14 cellular contexts compared by ENCODE assay signal in the genomic region with DNA sequence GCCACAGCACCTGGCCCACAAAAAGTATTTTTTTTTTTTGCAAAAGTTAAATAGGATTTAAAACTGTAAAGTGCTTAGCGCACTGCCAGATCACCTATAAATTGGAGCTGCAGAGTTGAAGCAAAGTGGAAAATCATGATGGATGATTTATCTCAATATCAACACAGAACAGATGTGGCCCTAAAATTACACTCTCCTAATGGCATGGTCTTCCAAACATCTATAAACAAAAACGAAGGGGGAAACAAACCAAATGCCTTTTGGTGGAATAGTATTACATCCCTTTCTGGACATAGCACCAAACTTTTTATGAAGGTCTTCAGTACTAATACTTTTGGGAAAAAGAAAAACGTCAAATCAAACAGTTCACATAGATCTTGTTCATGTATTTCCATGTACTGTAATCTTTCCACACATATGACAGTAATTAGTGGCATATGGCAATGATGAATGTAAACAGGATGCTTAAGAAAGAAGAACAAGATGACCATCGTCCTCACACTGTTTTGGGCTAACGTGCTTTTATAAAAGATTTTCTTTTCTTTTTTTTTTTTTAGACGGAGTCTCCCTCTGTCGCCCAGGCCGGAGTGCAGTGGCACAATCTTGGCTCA. TPM values are rescaled to one million over a fixed set of nuclear protein-coding genes. Genes with fewer than 3 reads are reported as not detected.
DNase-seq lines count a peak whose midpoint lies in the region; ATAC-seq and TF ChIP-seq lines count a peak whose summit lies in the region.
"Had no signal": no experiment of that assay in that cellular context is flagged by ENCODE, and none has a peak within 500 bp of the region (broad histone marks: within the 10 kb centered on the region; RNA-seq: fewer than 3 reads in every experiment).

No MANE protein-coding gene starts in this region.

- POLR2A ChIA-PET in IMR-90 (lab: Charles Lee; ENCODE audit: unreplicated experiment) = interaction anchor here (0.6 kb wide), 1 partner anchor 325 kb away, joined by 4 read pairs; no protein-coding TSS in a partner anchor

- no peak overlapping the region for H4K5ac ChIP-seq in IMR-90 (ENCODE audit: low read depth, low read length)

- TF ChIP-seq CTCF in IMR-90 (conservative IDR thresholded peaks at IDR 0.05; ENCODE audit: low read depth, low read length) (no peak), fibroblast of villous mesenchyme (IDR thresholded peaks at IDR 0.05; ENCODE audit: insufficient read depth, low read depth, low read length) (no peak)

- H3K4ac ChIP-seq in IMR-90 (ENCODE audit: low read depth, low read length) = no peak overlapping the region

- in situ Hi-C loops in GM23248 (cut with MboI) = loop anchor here (10.0 kb wide), 1 partner anchor 332 kb away; no protein-coding TSS in a partner anchor
- in situ Hi-C loops in IMR-90 (cut with MboI; ENCODE audit: low sequenced_read_pairs) = no loop called here

- H3K9me2 ChIP-seq in GM23248 (ENCODE audit: insufficient read depth) = no peaks in the 10 kb centered on the region

- no peaks in the 10 kb centered on the region for H3K9me3 Mint-ChIP-seq in activated T-helper 17 cell treated with anti-CD3 and anti-CD28 coated beads, Interleukin-2, amount 50 U/mL, for 72 hours

- no peaks in the 10 kb centered on the region for H3K27me3 Mint-ChIP-seq in activated T-helper 17 cell treated with anti-CD3 and anti-CD28 coated beads, Interleukin-2, amount 50 U/mL, for 72 hours

- no peak for TF ChIP-seq POLR2A in IMR-90 (IDR thresholded peaks at IDR 0.05; ENCODE audit: low read depth, low read length)

- no peak overlapping the region for H2AK5ac ChIP-seq in IMR-90 (ENCODE audit: low read depth, low read length)

- no peak overlapping the region for H3K14ac ChIP-seq in IMR-90 (replicated peaks; ENCODE audit: low read depth, low read length)

- no peak overlapping the region for H3K56ac ChIP-seq in IMR-90 (ENCODE audit: extremely low read depth, insufficient read depth, low read length)

- no peak for TF ChIP-seq RAD21 in IMR-90 (IDR thresholded peaks at IDR 0.05; ENCODE audit: low read length)

- H3K4me3 ChIP-seq in GM23248 = no peak overlapping the region
- H3K4me3 ChIP-seq in IMR-90 (ENCODE audit: insufficient read depth, low read depth, low read length) = no peak overlapping the region
- H3K4me3 ChIP-seq in fibroblast of villous mesenchyme (ENCODE audit: low read depth, low read length) = no peak overlapping the region

- no peaks in the 10 kb centered on the region for H3K79me1 ChIP-seq in IMR-90 (ENCODE audit: low read depth in 1 of 2, low read length in 2 of 2)

- CTCF ChIA-PET in IMR-90 (lab: Yijun Ruan, JAX) = interaction anchor here (0.9 kb wide), 1 partner anchor 31 kb away, joined by 3 read pairs; no protein-coding TSS in a partner anchor

- H3K9me1 ChIP-seq in IMR-90 (ENCODE audit: insufficient read depth, low read length) = no peaks in the 10 kb centered on the region

- DNase-seq in GM23248 = no peak
- peak; percentile 4 for DNase-seq in IMR-90
- DNase-seq in fibroblast of villous mesenchyme (ENCODE audit: low read depth) = peak; percentile 34
- DNase-seq in ureter (ENCODE audit: low spot score) = no peak
- DNase-seq in activated naive CD4-positive, alpha-beta T cell treated with Interleukin-2 at 50 U/mL for 16 hours = no peak
- DNase-seq: BE2C, GOT3, NCI-H1048, NCI-H2107, NCI-H748 treated with DMSO at 0.1 percent for 48 hours, SHP77, T-helper 2 cell had no signal

- no peak overlapping the region for H2AK9ac ChIP-seq in IMR-90 (replicated peaks; ENCODE audit: low read depth, low read length, poor library complexity)

- H3K36me3 ChIP-seq in GM23248 (ENCODE audit: low read depth) (no peaks in the 10 kb centered on the region), IMR-90 (ENCODE audit: control insufficient read depth, insufficient read depth, low read length) (no peaks in the 10 kb centered on the region)
- H3K36me3 ChIP-seq: BE2C had no signal

- no peak overlapping the region for H3K18ac ChIP-seq in IMR-90 (ENCODE audit: low read depth, low read length)

- intact Hi-C loops in IMR-90 (cut with micrococcal nuclease) = no loop called here

- H2BK120ac ChIP-seq in IMR-90 (ENCODE audit: low read depth, low read length) = 0 out of 2 replicates have a peak overlapping the region, but pooled peaks have one; percentile 28

- no peaks in the 10 kb centered on the region for H3K4me1 Mint-ChIP-seq in activated T-helper 17 cell treated with anti-CD3 and anti-CD28 coated beads, Interleukin-2, amount 50 U/mL, for 72 hours

- no peak overlapping the region for H3K27ac ChIP-seq in GM23248
- no peak overlapping the region; the same call in 1 of the 2 replicates for H3K27ac ChIP-seq in IMR-90 (ENCODE audit: insufficient read depth, low read length)

- dilution Hi-C loops in IMR-90 (cut with HindIII; ENCODE audit: low sequenced_read_pairs, unreplicated experiment) = no loop called here

- H3K36me3 Mint-ChIP-seq in activated T-helper 17 cell treated with anti-CD3 and anti-CD28 coated beads, Interleukin-2, amount 50 U/mL, for 72 hours (ENCODE audit: low read depth) = no peaks in the 10 kb centered on the region

- no peak overlapping the region for H2BK15ac ChIP-seq in IMR-90 (ENCODE audit: low read depth, low read length)

- no peaks in the 10 kb centered on the region for H4K20me1 ChIP-seq in GM23248 (ENCODE audit: insufficient read depth)
- no peaks in the 10 kb centered on the region for H4K20me1 ChIP-seq in IMR-90 (ENCODE audit: insufficient read depth, low read length)

- peaks cover 7% of the 10 kb centered on the region; the same call in 1 of the 2 replicates for H3K4me1 ChIP-seq in GM23248 (ENCODE audit: insufficient read depth)
- 0 out of 2 replicates have a peak, but pooled peaks cover 2% of the 10 kb centered on the region for H3K4me1 ChIP-seq in IMR-90 (ENCODE audit: control insufficient read depth, insufficient read depth, low read length)
- H3K4me1 ChIP-seq: BE2C had no signal

- H2AFZ ChIP-seq in GM23248 (peak overlapping the region; percentile 62; the same call in 1 of the 2 replicates), IMR-90 (replicated peaks; ENCODE audit: low read length, poor library complexity) (no peak overlapping the region)

- H2BK20ac ChIP-seq in IMR-90 (ENCODE audit: low read depth, low read length) = no peak overlapping the region

- ATAC-seq in IMR-90 (ENCODE audit: low read depth) (no peak), SK-N-SH treated with all-trans-retinoic acid at 6 μM for 48 hours (no peak)
- no peak for ATAC-seq in activated T-helper 17 cell treated with anti-CD3 and anti-CD28 coated beads, Interleukin-2, amount 50 U/mL, for 72 hours (replicated peaks)

- no peak overlapping the region for H3K4me3 Mint-ChIP-seq in activated T-helper 17 cell treated with anti-CD3 and anti-CD28 coated beads, Interleukin-2, amount 50 U/mL, for 72 hours

- H3K27me3 ChIP-seq in GM23248 (replicated peaks; ENCODE audit: insufficient read depth) (no peaks in the 10 kb centered on the region), IMR-90 (ENCODE audit: control insufficient read depth, insufficient read depth, low read length) (no peaks in the 10 kb centered on the region)
- H3K27me3 ChIP-seq: BE2C had no signal

- no peak overlapping the region; a peak in 1 of 4 replicates for H4K8ac ChIP-seq in IMR-90 (ENCODE audit: low read depth in 2 of 2, low read length in 2 of 2)

- H3K4me2 ChIP-seq in GM23248 (ENCODE audit: unreplicated experiment) (no peak overlapping the region), IMR-90 (ENCODE audit: low read depth, low read length) (no peak overlapping the region)

- no peaks in the 10 kb centered on the region for H3K9me3 ChIP-seq in GM23248 (ENCODE audit: low read depth)
- no peaks in the 10 kb centered on the region for H3K9me3 ChIP-seq in IMR-90 (ENCODE audit: control insufficient read depth, insufficient read depth, low read length)
- H3K9me3 ChIP-seq: BE2C had no signal

- no peak overlapping the region for H3K23ac ChIP-seq in IMR-90 (ENCODE audit: low read depth, low read length)

- no peak overlapping the region for H3K9ac ChIP-seq in GM23248
- no peak overlapping the region for H3K9ac ChIP-seq in IMR-90 (ENCODE audit: low read depth, low read length)

- H4K91ac ChIP-seq in IMR-90 (ENCODE audit: insufficient read depth, low read depth, low read length) = no peak overlapping the region

- no peak overlapping the region for H3K27ac Mint-ChIP-seq in activated T-helper 17 cell treated with anti-CD3 and anti-CD28 coated beads, Interleukin-2, amount 50 U/mL, for 72 hours

- 5 to 10% methylated on average over 8 of the region's 8 CpGs for WGBS in GM23248 (ENCODE audit: low coverage in 1 of 2, low lambda C conversion rate in 2 of 2, missing lambda C conversion rate in 2 of 2), 2 experiments
- WGBS in IMR-90 (ENCODE audit: extremely low coverage in 2 of 2, insufficient read length in 1 of 2), 2 experiments = no CpG with 5 or more reads among the region's 8 CpGs

- BruUV-seq in IMR-90 (replicated peaks; lab: Mats Ljungman, UMichigan) = no TSS peak

- H3F3A ChIP-seq in GM23248 (ENCODE audit: insufficient read depth) = 0 out of 2 replicates have a peak, but pooled peaks cover 7% of the 10 kb centered on the region

- no peak overlapping the region for H2BK5ac ChIP-seq in IMR-90 (ENCODE audit: low read depth, low read length, poor library complexity, severe bottlenecking)

- no peaks in the 10 kb centered on the region for H3K79me2 ChIP-seq in GM23248 (ENCODE audit: insufficient read depth)

RNA-seq across cellular contexts. Expression of a gene that starts 22.9 kb away (rescaled TPM):
- 46.5 and 50.2 TPM in 2 replicates for total RNA-seq in GM23248 (2014; rRNA removed; shearing (Covaris generic))
- polyA plus RNA-seq in GM23248 (2016; fragmentation: Nextera tagmentation; extraction: Ambion mirVana) = 35.5 and 38.7 TPM in 2 replicates
- total RNA-seq in IMR-90 (2012; rRNA removed) = 57.9 and 61.4 TPM in 2 replicates
- polyA plus RNA-seq in IMR-90 (2012; rRNA removed) = 38.7 and 46.4 TPM in 2 replicates
- polyA plus RNA-seq in IMR-90 (2012; cell fraction: cytosol; rRNA removed) = 22.9 and 25.4 TPM in 2 replicates
- 78.7 and 172 TPM in 2 replicates for polyA plus RNA-seq in IMR-90 (2012; cell fraction: nucleus; rRNA removed; ENCODE audit: low replicate concordance)
- 35.4 and 57.4 TPM in 2 replicates for total RNA-seq in fibroblast of villous mesenchyme
- 10 to 100 TPM; 41.7 to 78.3 TPM for total RNA-seq in activated T-helper 17 cell treated with anti-CD3 and anti-CD28 coated beads, Interleukin-2, amount 50 U/mL, for 72 hours
- 104 TPM for total RNA-seq in ureter

RNA-seq across cellular contexts. Expression of a gene that starts 23.7 kb away (rescaled TPM):
- 552 and 686 TPM in 2 replicates for total RNA-seq in GM23248 (2014; rRNA removed; shearing (Covaris generic))
- polyA plus RNA-seq in GM23248 (2016; fragmentation: Nextera tagmentation; extraction: Ambion mirVana) (503 and 511 TPM in 2 replicates), IMR-90 (2012; rRNA removed) (85.6 and 192 TPM in 2 replicates)
- total RNA-seq in IMR-90 (2012; rRNA removed) (204 and 234 TPM in 2 replicates), fibroblast of villous mesenchyme (259 and 354 TPM in 2 replicates), ureter (250 TPM)
- polyA plus RNA-seq in IMR-90 (2012; cell fraction: cytosol; rRNA removed) = 15.2 and 51.4 TPM in 2 replicates
- polyA plus RNA-seq in IMR-90 (2012; cell fraction: nucleus; rRNA removed; ENCODE audit: low replicate concordance) = 4.2 and 57.1 TPM in 2 replicates
- total RNA-seq in activated T-helper 17 cell treated with anti-CD3 and anti-CD28 coated beads, Interleukin-2, amount 50 U/mL, for 72 hours = 100 to 1,000 TPM; 259 to 325 TPM

RNA-seq across cellular contexts. Expression of a gene that starts 41.7 kb away (rescaled TPM):
- 18.4 and 33.4 TPM in 2 replicates for total RNA-seq in GM23248 (2014; rRNA removed; shearing (Covaris generic))
- 43.5 and 47.4 TPM in 2 replicates for polyA plus RNA-seq in GM23248 (2016; fragmentation: Nextera tagmentation; extraction: Ambion mirVana)
- 7.7 and 24.7 TPM in 2 replicates for total RNA-seq in IMR-90 (2012; rRNA removed)
- 11.4 and 14.9 TPM in 2 replicates for polyA plus RNA-seq in IMR-90 (2012; rRNA removed)
- polyA plus RNA-seq in IMR-90 (2012; cell fraction: cytosol; rRNA removed) = 6.1 and 12.4 TPM in 2 replicates
- polyA plus RNA-seq in IMR-90 (2012; cell fraction: nucleus; rRNA removed; ENCODE audit: low replicate concordance) = 1.1 and 4.0 TPM in 2 replicates
- total RNA-seq in fibroblast of villous mesenchyme = 12.2 and 16.4 TPM in 2 replicates
- total RNA-seq in activated T-helper 17 cell treated with anti-CD3 and anti-CD28 coated beads, Interleukin-2, amount 50 U/mL, for 72 hours = 10 to 100 TPM; 31.4 to 41.8 TPM
- total RNA-seq in ureter = 20.3 TPM

RNA-seq across cellular contexts. Expression of a gene that starts 42.2 kb away (rescaled TPM):
- total RNA-seq in GM23248 (2014; rRNA removed; shearing (Covaris generic)) = 11.5 and 18.1 TPM in 2 replicates
- polyA plus RNA-seq in GM23248 (2016; fragmentation: Nextera tagmentation; extraction: Ambion mirVana) (25.2 and 25.8 TPM in 2 replicates), IMR-90 (2012; rRNA removed) (31.1 and 31.4 TPM in 2 replicates)
- total RNA-seq in IMR-90 (2012; rRNA removed) (14.0 and 18.9 TPM in 2 replicates), fibroblast of villous mesenchyme (11.0 and 20.7 TPM in 2 replicates), ureter (4.2 TPM)
- polyA plus RNA-seq in IMR-90 (2012; cell fraction: cytosol; rRNA removed) = 8.7 and 14.4 TPM in 2 replicates
- 10.4 and 28.3 TPM in 2 replicates for polyA plus RNA-seq in IMR-90 (2012; cell fraction: nucleus; rRNA removed; ENCODE audit: low replicate concordance)
- total RNA-seq in activated T-helper 17 cell treated with anti-CD3 and anti-CD28 coated beads, Interleukin-2, amount 50 U/mL, for 72 hours = 10 to 100 TPM; 29.0 to 37.1 TPM

Comparison
In these comparisons a context has a peak if more than half of its experiments do, and no peak if none do; other contexts are left out.
1. DNase-seq: peak in IMR-90 (single experiment) and fibroblast of villous mesenchyme (single experiment); none in GM23248 (single experiment), ureter (single experiment) and activated naive CD4-positive, alpha-beta T cell treated with Interleukin-2 at 50 U/mL for 16 hours (single experiment).